25 cellular contexts compared by ENCODE assay signal in the genomic region with DNA sequence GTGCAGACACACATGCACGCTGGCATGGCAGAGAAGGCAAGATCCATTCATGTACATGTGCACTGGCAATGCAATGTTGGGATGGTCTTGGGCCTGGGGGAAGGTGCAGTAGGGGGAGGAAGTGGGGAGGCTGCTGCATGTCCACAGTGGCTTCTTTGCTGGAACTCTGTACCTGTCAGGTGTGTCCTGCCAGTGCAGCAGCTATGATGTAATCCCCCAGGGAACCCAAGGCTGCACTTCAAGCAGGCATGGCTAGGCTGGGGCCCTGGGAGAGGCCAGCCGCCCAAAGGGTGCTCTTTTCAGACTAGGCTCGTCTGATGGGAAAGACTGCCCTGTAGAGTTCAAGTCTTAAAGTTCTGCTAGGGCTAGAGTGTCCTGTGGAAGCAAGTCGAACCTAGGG.
"Had no signal": no experiment of that assay in that cellular context is flagged by ENCODE, and none has a peak within 500 bp of the region (broad histone marks: within the 10 kb centered on the region; RNA-seq: fewer than 3 reads in every experiment).

No MANE protein-coding gene starts in this region.

- H3K27me3 Mint-ChIP-seq: activated CD8-positive, alpha-beta T cell treated with anti-CD3 and anti-CD28 coated beads for 36 hours; activated naive CD4-positive, alpha-beta T cell treated with anti-CD3 and anti-CD28 coated beads, Interleukin-2, amount 50 U/mL, for 24 hours; brain; central memory CD8-positive, alpha-beta T cell had no signal

- H3K36me3 ChIP-seq: ascending aorta, Peyer's patch, SJSA1 had no signal

- H3K4me1 Mint-ChIP-seq: activated naive CD4-positive, alpha-beta T cell treated with anti-CD3 and anti-CD28 coated beads, Interleukin-2, amount 50 U/mL, for 24 hours; brain; central memory CD8-positive, alpha-beta T cell had no signal

- H3K4me3 Mint-ChIP-seq: activated CD8-positive, alpha-beta T cell treated with anti-CD3 and anti-CD28 coated beads for 36 hours; activated naive CD4-positive, alpha-beta T cell treated with anti-CD3 and anti-CD28 coated beads, Interleukin-2, amount 50 U/mL, for 24 hours; activated T-cell treated with anti-CD3 and anti-CD28 coated beads, Interleukin-2, amount 50 U/mL, for 72 hours; brain; central memory CD8-positive, alpha-beta T cell had no signal

- DNase-seq: activated CD4-positive, alpha-beta T cell treated with anti-CD3 and anti-CD28 coated beads for 4 hours; activated CD8-positive, alpha-beta memory T cell treated with anti-CD3 and anti-CD28 coated beads, Interleukin-2, amount 50 U/mL, for 4 hours; activated CD8-positive, alpha-beta T cell treated with anti-CD3 and anti-CD28 coated beads for 36 hours; activated T-cell treated with anti-CD3 and anti-CD28 coated beads, Interleukin-2, amount 50 U/mL, for 72 hours; cortex of kidney; Kasumi-1; NCI-H1105 treated with DMSO at 0.1 percent for 48 hours; NCI-H1436 treated with DMSO at 0.1 percent for 48 hours; NCI-H187 treated with DMSO at 0.1 percent for 48 hours; NCI-H2171; NCI-H2227 treated with DMSO at 0.1 percent for 48 hours; NCI-H510A; NCI-H526 treated with DMSO at 0.1 percent for 48 hours; NK-92 treated with Interleukin-12 subunit alpha and Interleukin-12 subunit beta, amount 100 ng/mL, for 24 hours; Peyer's patch; Right ventricle myocardium superior; SW 1271 had no signal

- ATAC-seq: activated CD4-positive, CD25-positive, alpha-beta regulatory T cell treated with anti-CD3 and anti-CD28 coated beads, Interleukin-2, amount 50 U/mL, for 24 hours; activated CD8-positive, alpha-beta T cell treated with anti-CD3 and anti-CD28 coated beads for 36 hours; activated T-cell treated with anti-CD3 and anti-CD28 coated beads, Interleukin-2, amount 50 U/mL, for 72 hours; SK-N-SH treated with all-trans-retinoic acid at 6 μM for 48 hours had no signal

- H3K4me1 ChIP-seq: ascending aorta, Peyer's patch, SJSA1 had no signal

- H3K4me3 ChIP-seq: ascending aorta, Peyer's patch, SJSA1 had no signal

- H3K9me3 ChIP-seq: ascending aorta, Peyer's patch, SJSA1 had no signal

- H3K36me3 Mint-ChIP-seq: activated naive CD4-positive, alpha-beta T cell treated with anti-CD3 and anti-CD28 coated beads, Interleukin-2, amount 50 U/mL, for 24 hours; brain had no signal

- H3K27ac ChIP-seq: ascending aorta, Peyer's patch, RWPE1, SJSA1 had no signal

- H3K27me3 ChIP-seq: ascending aorta, Peyer's patch, SJSA1 had no signal

- H3K27ac Mint-ChIP-seq: activated CD8-positive, alpha-beta T cell treated with anti-CD3 and anti-CD28 coated beads for 36 hours; activated naive CD4-positive, alpha-beta T cell treated with anti-CD3 and anti-CD28 coated beads, Interleukin-2, amount 50 U/mL, for 24 hours; activated T-cell treated with anti-CD3 and anti-CD28 coated beads, Interleukin-2, amount 50 U/mL, for 72 hours had no signal
